In the genomic region with DNA sequence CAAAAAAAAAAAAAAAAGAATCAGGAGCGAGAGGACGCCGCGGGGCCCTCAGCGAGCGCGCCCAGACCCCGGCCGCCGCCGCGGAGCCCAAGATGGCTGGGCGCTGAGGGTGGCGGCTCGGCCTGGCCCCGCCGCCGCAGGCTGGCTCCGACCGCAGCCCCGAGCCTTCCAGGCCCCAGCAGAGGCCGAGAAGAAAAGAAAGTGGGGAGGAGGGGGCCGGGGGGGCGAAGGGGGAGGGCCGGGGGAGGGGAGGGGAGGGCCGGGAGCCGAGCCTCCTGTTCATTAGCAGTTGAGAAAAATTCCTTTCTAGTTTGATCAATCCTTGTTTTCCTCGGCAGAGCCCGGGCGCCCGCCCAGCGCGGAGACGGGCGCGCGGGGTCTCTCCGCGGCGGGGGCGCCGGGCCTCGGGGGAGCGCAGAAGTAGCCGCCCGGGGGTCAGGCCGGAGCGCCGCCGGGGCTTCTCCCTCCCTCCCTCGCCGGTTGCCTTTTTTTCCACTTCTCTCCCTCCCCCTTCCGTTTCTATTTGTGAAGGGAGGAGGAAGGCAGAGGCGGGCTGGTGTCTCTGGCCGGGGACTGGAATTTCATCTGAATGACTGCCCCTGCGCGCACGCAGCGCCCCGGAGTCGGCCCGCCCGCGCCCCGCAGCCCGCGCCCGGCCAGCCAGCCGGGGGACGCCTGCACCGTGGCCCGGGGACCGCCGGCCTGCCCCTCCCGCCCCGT, we compare ENCODE assay signal across 8 cellular contexts. TPM values are rescaled to one million over a fixed set of nuclear protein-coding genes. Genes with fewer than 3 reads are reported as not detected.
DNase-seq lines count a peak whose midpoint lies in the region; ATAC-seq and TF ChIP-seq lines count a peak whose summit lies in the region.

No MANE protein-coding gene starts in this region.

- H3K36me3 ChIP-seq in spleen = peaks cover 0 to 13% (median 0%) of the 10 kb centered on the region in 6 donors

- ATAC-seq in GM18907 (IDR thresholded peaks at IDR 0.05; ENCODE audit: unreplicated experiment) = no peak

- H3K27me3 ChIP-seq in spleen (replicated peaks in 1 of 7) = no peaks in the 10 kb centered on the region

- 0 to 2% (median 1%) methylated on average over 47 to 75 of the region's 76 CpGs for WGBS in spleen, 5 donors

- peak overlapping the region; percentile 72 to 98 (median 90) for H3K4me3 ChIP-seq in spleen

- H3K27ac ChIP-seq in cingulate gyrus (ENCODE audit: low read depth, low read length) = peak overlapping the region; percentile 99
- H3K27ac ChIP-seq in spleen = peak overlapping the region; percentile 94 to 100 (median 98)

- intact Hi-C loops in spleen (cut with DNase I; ENCODE audit: low total_unique reads) = no loop called here

- no peaks in the 10 kb centered on the region for H3K9me3 ChIP-seq in spleen

- peak in 1 of 3 donors; percentile 56 for TF ChIP-seq POLR2A in spleen (IDR thresholded peaks at IDR 0.05)

- no peak for TF ChIP-seq CTCF in spleen (IDR thresholded peaks at IDR 0.05 in 8 of 11, conservative IDR thresholded peaks at IDR 0.05 in 3 of 11)

- DNase-seq in NCI-H82 (lab: John Stamatoyannopoulos, UW) (peak; percentile 73), NCI-H82 treated with DMSO at 0.1 percent for 48 hours (lab: John Stamatoyannopoulos, UW; ENCODE audit: unreplicated experiment) (no peak), NCI-H1092 treated with DMSO at 0.1 percent for 48 hours (lab: John Stamatoyannopoulos, UW) (peak; percentile 50), UCSD-AML1 (lab: John Stamatoyannopoulos, UW; ENCODE audit: unreplicated experiment) (peak; percentile 78), kidney glomerular epithelial cell (lab: John Stamatoyannopoulos, UW) (peak; percentile 89), spleen (peak; percentile 89)

- peaks cover 21 to 49% (median 35%) of the 10 kb centered on the region in 6 donors for H3K4me1 ChIP-seq in spleen

RNA-seq across cellular contexts. Expression of a gene that starts 0.8 kb away (rescaled TPM):
- 100 to 1,000 TPM in 2 of 7 donors, 10 to 100 TPM in 5; 86.3 to 116 (median 94.9) TPM for total RNA-seq in spleen
- 10 to 100 TPM; 23.5 to 37.6 (median 27.0) TPM for polyA plus RNA-seq in spleen
